Comparison of ENCODE assay signal across 8 cellular contexts in the genomic region with DNA sequence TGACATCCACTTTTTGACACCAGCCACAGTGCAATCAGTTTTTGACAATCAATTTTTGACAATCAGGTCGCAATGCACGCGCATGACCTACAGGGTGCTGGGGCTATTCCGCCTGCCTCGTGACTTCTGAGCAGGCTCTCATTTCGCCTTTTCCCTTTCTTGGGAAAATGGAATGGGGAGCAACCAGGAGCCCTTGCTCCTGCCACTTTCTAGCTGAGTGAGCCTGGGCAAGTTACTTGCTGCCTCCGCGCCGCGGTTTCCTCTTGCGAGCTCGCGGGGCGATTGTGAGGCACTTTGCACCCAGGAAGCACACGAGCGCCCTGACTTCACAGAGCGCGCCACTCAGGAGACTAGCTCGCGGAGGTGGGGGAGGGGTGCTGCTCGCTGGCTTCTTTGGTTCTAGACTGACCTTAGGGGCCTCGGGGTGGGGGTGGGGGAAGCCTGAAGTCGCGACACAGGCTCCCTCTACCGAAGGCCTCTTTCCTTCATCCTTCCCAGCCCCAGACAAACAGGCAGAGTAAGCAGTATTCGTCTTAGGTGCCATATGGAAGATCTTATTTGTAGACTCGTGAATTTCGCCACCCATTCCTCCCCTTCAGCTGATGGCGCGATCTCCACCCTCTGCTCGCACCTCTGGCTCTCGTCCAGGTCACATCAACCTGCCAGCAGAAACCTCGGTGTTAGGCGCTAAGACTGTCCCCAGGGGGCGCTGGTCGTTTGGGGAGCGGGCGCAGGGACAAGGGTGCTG.
DNase-seq lines count a peak whose midpoint lies in the region; ATAC-seq and TF ChIP-seq lines count a peak whose summit lies in the region.

No MANE protein-coding gene starts in this region.

- DNase-seq in GF-D8 (lab: John Stamatoyannopoulos, UW) (peak; percentile 28), NCI-H345 treated with DMSO at 0.1 percent for 48 hours (lab: John Stamatoyannopoulos, UW; ENCODE audit: unreplicated experiment) (peak; percentile 83), choroid plexus epithelial cell (ENCODE audit: low read depth) (peak; percentile 87), kidney glomerular epithelial cell (lab: John Stamatoyannopoulos, UW) (peak; percentile 65)
- peak; percentile 89 to 95 for DNase-seq in activated CD4-positive, alpha-beta T cell treated with anti-CD3 and anti-CD28 coated beads for 4 hours
- DNase-seq in stimulated activated CD4-positive, alpha-beta T cell treated with anti-CD3 and anti-CD28 coated beads, Interleukin-15, amount 100 ng/mL, for 48 hours (ENCODE audit: low read depth in 2 of 2) = peak; percentile 84 to 91

- ATAC-seq in HG02884 (IDR thresholded peaks at IDR 0.05; ENCODE audit: unreplicated experiment) = peak; percentile 59
- no peak for ATAC-seq in GM21390 (IDR thresholded peaks at IDR 0.05; ENCODE audit: unreplicated experiment)

- peak overlapping the region; percentile 63 for H3K4me3 ChIP-seq in choroid plexus epithelial cell (ENCODE audit: low read depth, low read length)

- peak; percentile 95 for TF ChIP-seq CTCF in choroid plexus epithelial cell (conservative IDR thresholded peaks at IDR 0.05; ENCODE audit: low read depth, low read length)

Comparison
In these comparisons a context has a peak if more than half of its experiments do, and no peak if none do; other contexts are left out.
1. DNase-seq: peak in every context shown above with its lines; median percentile 92 in activated CD4-positive, alpha-beta T cell treated with anti-CD3 and anti-CD28 coated beads for 4 hours; 88 in stimulated activated CD4-positive, alpha-beta T cell treated with anti-CD3 and anti-CD28 coated beads, Interleukin-15, amount 100 ng/mL, for 48 hours; 87 in choroid plexus epithelial cell; 83 in NCI-H345 treated with DMSO at 0.1 percent for 48 hours; 65 in kidney glomerular epithelial cell; 28 in GF-D8.